1 cellular context compared by ENCODE assay signal in genomic region chr12:132432721-132433577, GRCh38.
TF ChIP-seq lines count a peak whose summit lies in the region.

No MANE protein-coding gene starts in this region.

TF ChIP-seq in IMR-90, 13 proteins besides CTCF, POLR2A, EP300 and RAD21:
- TF ChIP-seq MAZ (IDR thresholded peaks at IDR 0.05; ENCODE audit: borderline replicate concordance, low read depth, low read length) (no peak), RFX5 (IDR thresholded peaks at IDR 0.05; ENCODE audit: low read depth, low read length) (no peak), BHLHE40 (IDR thresholded peaks at IDR 0.05; ENCODE audit: low read depth, low read length) (no peak), SMC3 (IDR thresholded peaks at IDR 0.05; ENCODE audit: low read depth, low read length) (no peak), NFE2L2 (IDR thresholded peaks at IDR 0.05; ENCODE audit: low read depth, low read length) (no peak), CHD1 (IDR thresholded peaks at IDR 0.05; ENCODE audit: low read depth, low read length) (no peak), CEBPB (IDR thresholded peaks at IDR 0.05; ENCODE audit: low read depth, low read length) (no peak), ELK1 (IDR thresholded peaks at IDR 0.05; ENCODE audit: borderline replicate concordance, low read depth, low read length) (no peak), MAFK (IDR thresholded peaks at IDR 0.05; ENCODE audit: low read depth, low read length) (no peak), FOS (IDR thresholded peaks at IDR 0.05; ENCODE audit: low read depth, low read length) (no peak), MXI1 (IDR thresholded peaks at IDR 0.05; ENCODE audit: borderline replicate concordance, low read depth, low read length) (no peak), RCOR1 (IDR thresholded peaks at IDR 0.05; ENCODE audit: insufficient replicate concordance, low read length) (no peak)
- TF ChIP-seq, protein P1, sequence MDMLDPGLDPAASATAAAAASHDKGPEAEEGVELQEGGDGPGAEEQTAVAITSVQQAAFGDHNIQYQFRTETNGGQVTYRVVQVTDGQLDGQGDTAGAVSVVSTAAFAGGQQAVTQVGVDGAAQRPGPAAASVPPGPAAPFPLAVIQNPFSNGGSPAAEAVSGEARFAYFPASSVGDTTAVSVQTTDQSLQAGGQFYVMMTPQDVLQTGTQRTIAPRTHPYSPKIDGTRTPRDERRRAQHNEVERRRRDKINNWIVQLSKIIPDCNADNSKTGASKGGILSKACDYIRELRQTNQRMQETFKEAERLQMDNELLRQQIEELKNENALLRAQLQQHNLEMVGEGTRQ (IDR thresholded peaks at IDR 0.05; ENCODE audit: low read depth, low read length): no peak
